8 cellular contexts compared by ENCODE assay signal in the genomic region with DNA sequence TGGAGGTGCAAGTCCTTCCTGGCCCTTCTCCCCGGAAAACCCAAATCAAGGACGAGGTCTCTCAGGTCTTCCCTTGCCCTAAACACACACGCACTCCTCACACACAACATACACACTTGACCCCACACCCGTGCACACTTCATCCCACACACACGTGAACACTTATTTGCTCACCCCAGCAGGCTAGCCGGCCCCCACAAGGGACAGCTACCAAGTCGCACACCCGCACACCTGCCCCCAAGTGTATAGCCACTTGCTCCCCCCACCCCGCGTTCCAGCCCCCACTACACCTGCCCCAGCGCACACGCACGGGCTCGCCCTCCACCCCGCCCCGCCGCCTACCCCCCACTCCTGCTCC. TPM values are rescaled to one million over a fixed set of nuclear protein-coding genes. Genes with fewer than 3 reads are reported as not detected.
A peak's percentile ranks its signal among the peaks of the same experiment; 100 is the strongest.
DNase-seq lines count a peak whose midpoint lies in the region; ATAC-seq and TF ChIP-seq lines count a peak whose summit lies in the region.

No MANE protein-coding gene starts in this region.

- no peaks in the 10 kb centered on the region for H3K27me3 ChIP-seq in mucosa of stomach (ENCODE audit: control insufficient read depth, insufficient read depth, low read length)
- H3K27me3 ChIP-seq in uterus, result no peaks in the 10 kb centered on the region

- peak; percentile 4 for ATAC-seq in GM21390 (IDR thresholded peaks at IDR 0.05; ENCODE audit: unreplicated experiment)

- H3K9me3 ChIP-seq in mucosa of stomach (ENCODE audit: control insufficient read depth, low read length) (no peaks in the 10 kb centered on the region), uterus (no peaks in the 10 kb centered on the region)

- peak overlapping the region; percentile 86 for H3K27ac ChIP-seq in RWPE1
- peak overlapping the region; percentile 75 to 84 for H3K27ac ChIP-seq in uterus

- POLR2A ChIA-PET in RWPE1 (lab: Yijun Ruan, JAX; ENCODE audit: low non-redundant PET), result no interaction called here

- no peak for TF ChIP-seq CTCF in AG09309 (IDR thresholded peaks at IDR 0.05; ENCODE audit: control insufficient read depth, insufficient read depth, low read depth, low read length, missing control alignments)
- no peak for TF ChIP-seq CTCF in RWPE1 (conservative IDR thresholded peaks at IDR 0.05; ENCODE audit: low read depth)
- TF ChIP-seq CTCF in uterus (IDR thresholded peaks at IDR 0.05), result no peak

- no peaks in the 10 kb centered on the region for H3K36me3 ChIP-seq in mucosa of stomach (ENCODE audit: control insufficient read depth, insufficient read depth, low read length)
- H3K36me3 ChIP-seq in uterus, result no peaks in the 10 kb centered on the region

- CTCF ChIA-PET in RWPE1 (lab: Yijun Ruan, JAX), result interaction anchor here (1.0 kb wide), 1 partner anchor 11 kb away, joined by 3 read pairs; no protein-coding TSS in a partner anchor

- peak overlapping the region; percentile 68 for H3K9ac ChIP-seq in mucosa of stomach (ENCODE audit: low read length)

- TF ChIP-seq POLR2A in uterus (IDR thresholded peaks at IDR 0.05), result no peak

- DNase-seq in AG09309 (ENCODE audit: low read depth), result no peak
- peak; percentile 8 for DNase-seq in RWPE1 (ENCODE audit: low spot score)
- peak; percentile 53 for DNase-seq in ecto neural progenitor cell (ENCODE audit: low spot score)
- DNase-seq in uterus, result no peak
- no peak for DNase-seq in SIG-M5 (lab: John Stamatoyannopoulos, UW)
- DNase-seq in GM19240 (ENCODE audit: insufficient read length, low spot score), result no peak

- intact Hi-C loops in uterus (cut with DNase I; ENCODE audit: low total_unique reads), result no loop called here

- peak overlapping the region; percentile 79 for H3K4me3 ChIP-seq in AG09309 (ENCODE audit: control insufficient read depth, low read depth, low read length)
- H3K4me3 ChIP-seq in mucosa of stomach (ENCODE audit: low read length), result peak overlapping the region; percentile 68
- peak overlapping the region; percentile 31 to 60 for H3K4me3 ChIP-seq in uterus

- H3K4me1 ChIP-seq in mucosa of stomach (ENCODE audit: control insufficient read depth, insufficient read depth, low read length) (peaks cover 20% of the 10 kb centered on the region), uterus (no peaks in the 10 kb centered on the region)

RNA-seq across cellular contexts. Expression of a gene that starts 0.4 kb away (rescaled TPM):
- total RNA-seq in uterus, result 10 to 100 TPM; 21.0 to 38.7 (median 24.2) TPM

RNA-seq across cellular contexts. Expression of a gene that starts 8.2 kb away (rescaled TPM):
- 10 to 100 TPM; 10.2 to 62.6 (median 22.8) TPM for total RNA-seq in uterus

Comparison
In these comparisons a context has a peak if more than half of its experiments do, and no peak if none do; other contexts are left out.
1. DNase-seq: peak in RWPE1 (single experiment) and ecto neural progenitor cell (single experiment); none in AG09309 (single experiment), uterus (0 of 2), SIG-M5 (single experiment) and GM19240 (single experiment).
2. Peak in every context shown above with its lines, with median percentiles within 50 percentile points of each other: H3K4me3 ChIP-seq.